9 cellular contexts compared by ENCODE assay signal in genomic region chr7:92781117-92781720, GRCh38. TPM values are rescaled to one million over a fixed set of nuclear protein-coding genes. Genes with fewer than 3 reads are reported as not detected.
DNase-seq lines count a peak whose midpoint lies in the region; ATAC-seq and TF ChIP-seq lines count a peak whose summit lies in the region.
"Had no signal": no experiment of that assay in that cellular context is flagged by ENCODE, and none has a peak within 500 bp of the region (broad histone marks: within the 10 kb centered on the region; RNA-seq: fewer than 3 reads in every experiment).

No MANE protein-coding gene starts in this region.

- DNase-seq in BE2C (peak; percentile 85), NCI-H1105 treated with DMSO at 0.1 percent for 48 hours (lab: John Stamatoyannopoulos, UW) (peak; percentile 51), midbrain (lab: John Stamatoyannopoulos, UW) (peak; percentile 63), NCI-H510A treated with DMSO at 0.1 percent for 48 hours (lab: John Stamatoyannopoulos, UW) (no peak), NCI-H524 treated with DMSO at 0.1 percent for 48 hours (lab: John Stamatoyannopoulos, UW) (no peak)
- DNase-seq in stimulated activated naive CD4-positive, alpha-beta T cell (lab: John Stamatoyannopoulos, UW) = no peak
- DNase-seq: NCI-H510A had no signal

- ATAC-seq in HG02938 (IDR thresholded peaks at IDR 0.05; ENCODE audit: unreplicated experiment) = no peak

- TF ChIP-seq CTCF in BE2C (IDR thresholded peaks at IDR 0.05; ENCODE audit: low read depth, low read length) = no peak

- H3K9me3 ChIP-seq in BE2C = no peaks in the 10 kb centered on the region

- H3K27ac ChIP-seq in cingulate gyrus (ENCODE audit: low read depth, low read length) = peak overlapping the region; percentile 35

- peak overlapping the region; percentile 7 for H3K4me3 ChIP-seq in BE2C (ENCODE audit: low read depth, low read length)

- H3K4me1 ChIP-seq in BE2C = peaks cover 61% of the 10 kb centered on the region

- H3K36me3 ChIP-seq in BE2C = peaks cover 3% of the 10 kb centered on the region; the same call in 1 of the 2 replicates

- no peaks in the 10 kb centered on the region for H3K27me3 ChIP-seq in BE2C

RNA-seq across cellular contexts. Expression of gene CDK6, which starts 55.2 kb away (rescaled TPM):
- 17.2 TPM for polyA plus RNA-seq in BE2C (2012; ENCODE audit: insufficient read depth, insufficient read length, low read depth)

Comparison
In these comparisons a context has a peak if more than half of its experiments do, and no peak if none do; other contexts are left out.
1. DNase-seq: peak in BE2C (single experiment), NCI-H1105 treated with DMSO at 0.1 percent for 48 hours (single experiment) and midbrain (single experiment); none in NCI-H510A treated with DMSO at 0.1 percent for 48 hours (single experiment), NCI-H524 treated with DMSO at 0.1 percent for 48 hours (single experiment) and stimulated activated naive CD4-positive, alpha-beta T cell (0 of 6).